Comparison of ENCODE assay signal across 9 cellular contexts in the genomic region with DNA sequence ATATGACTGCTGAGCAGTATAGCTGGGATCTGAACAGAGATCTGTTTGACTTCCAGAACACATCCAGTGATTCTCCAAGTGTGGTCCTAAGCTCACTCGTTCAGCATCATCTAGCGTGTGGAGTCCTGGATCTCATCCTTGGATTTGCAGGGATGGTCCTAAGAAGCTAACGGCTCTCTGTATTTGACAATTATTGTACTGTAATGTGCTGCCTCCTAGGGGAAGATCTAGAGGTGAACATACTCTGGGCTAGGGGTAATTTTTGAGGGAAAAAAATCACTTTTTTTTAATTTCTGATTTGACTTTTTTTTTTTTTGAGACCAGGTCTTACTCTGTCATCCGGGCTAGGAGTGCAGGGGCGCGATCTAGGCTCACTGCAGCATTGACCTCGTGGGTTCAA. TPM values are rescaled to one million over a fixed set of nuclear protein-coding genes. Genes with fewer than 3 reads are reported as not detected.
DNase-seq lines count a peak whose midpoint lies in the region; ATAC-seq, FAIRE-seq and TF ChIP-seq lines count a peak whose summit lies in the region.
"Had no signal": no experiment of that assay in that cellular context is flagged by ENCODE, and none has a peak within 500 bp of the region (broad histone marks: within the 10 kb centered on the region; RNA-seq: fewer than 3 reads in every experiment).

No MANE protein-coding gene starts in this region.

- H3K27me3 Mint-ChIP-seq in natural killer cell treated with Interleukin-12 subunit alpha and Interleukin-12 subunit beta and Interleukin-15 and Interleukin-18, amount 100 ng/mL, for 72 hours = no peaks in the 10 kb centered on the region

- peak overlapping the region; percentile 93 for H3K27ac ChIP-seq in Panc1 (ENCODE audit: low read length)

- POLR2A ChIA-PET in BJ (lab: Charles Lee) (interaction anchor here (0.5 kb wide), 1 partner anchor 336 kb away, joined by 4 read pairs; no protein-coding TSS in a partner anchor), Panc1 (lab: Charles Lee) (interaction anchor here (0.6 to 1.6 kb wide), 3 partner anchors 29 to 523 kb away, joined by 4 to 10 read pairs (median 8); no protein-coding TSS in a partner anchor)

- no peaks in the 10 kb centered on the region for H3K9me3 Mint-ChIP-seq in natural killer cell treated with Interleukin-12 subunit alpha and Interleukin-12 subunit beta and Interleukin-15 and Interleukin-18, amount 100 ng/mL, for 72 hours

- DNase-seq in BJ (ENCODE audit: low read depth) (no peak), GM12891 (ENCODE audit: insufficient read length, low spot score) (no peak), Panc1 (ENCODE audit: low read depth, low spot score) (peak; percentile 41), dermis microvascular lymphatic vessel endothelial cell (ENCODE audit: low read depth in 2 of 2) (peak; percentile 48 to 69), cortex of kidney (lab: John Stamatoyannopoulos, UW) (no peak)
- no peak for DNase-seq in natural killer cell treated with Interleukin-12 subunit alpha and Interleukin-12 subunit beta and Interleukin-15 and Interleukin-18, amount 100 ng/mL, for 72 hours (ENCODE audit: low spot score)

- H3K9me3 ChIP-seq in Panc1 (ENCODE audit: control insufficient read depth, insufficient read depth, low read depth, low read length) = no peaks in the 10 kb centered on the region

- H3K4me3 ChIP-seq in BJ (ENCODE audit: low read depth, low read length) (no peak overlapping the region), Panc1 (ENCODE audit: low read depth in 2 of 2, low read length in 2 of 2) (peak overlapping the region; percentile 71 to 83)

- no TSS peak for BruUV-seq in Panc1 (replicated peaks; lab: Mats Ljungman, UMichigan)

- ATAC-seq in Panc1 (no peak), HG02798 (IDR thresholded peaks at IDR 0.05; ENCODE audit: poor library complexity, unreplicated experiment) (no peak), HG02678 (IDR thresholded peaks at IDR 0.05; ENCODE audit: unreplicated experiment) (no peak)
- no peak for ATAC-seq in natural killer cell treated with Interleukin-12 subunit alpha and Interleukin-12 subunit beta and Interleukin-15 and Interleukin-18, amount 100 ng/mL, for 72 hours

- peak overlapping the region; percentile 97 for H3K4me3 Mint-ChIP-seq in natural killer cell treated with Interleukin-12 subunit alpha and Interleukin-12 subunit beta and Interleukin-15 and Interleukin-18, amount 100 ng/mL, for 72 hours

- H3K36me3 Mint-ChIP-seq in natural killer cell treated with Interleukin-12 subunit alpha and Interleukin-12 subunit beta and Interleukin-15 and Interleukin-18, amount 100 ng/mL, for 72 hours = peaks cover 6% of the 10 kb centered on the region

- CTCF ChIA-PET in BJ (lab: Yijun Ruan, JAX) = interaction anchor here (0.6 to 11.1 kb wide), 20 partner anchors 10 to 322 kb away, joined by 3 to 269 read pairs (median 4); no protein-coding TSS in a partner anchor
- CTCF ChIA-PET in Panc1 (lab: Charles Lee) = interaction anchor here (0.7 to 1.8 kb wide), 13 partner anchors 10 to 321 kb away, joined by 3 to 14 read pairs (median 5); no protein-coding TSS in a partner anchor

- H3K27ac Mint-ChIP-seq in natural killer cell treated with Interleukin-12 subunit alpha and Interleukin-12 subunit beta and Interleukin-15 and Interleukin-18, amount 100 ng/mL, for 72 hours = no peak overlapping the region

- in situ Hi-C loops in Panc1 (cut with HindIII; ENCODE audit: low pct_unique_long_range_greater_than_20kb, low sequenced_read_pairs) = no loop called here

- peaks cover 43% of the 10 kb centered on the region for H3K4me1 ChIP-seq in Panc1 (ENCODE audit: control insufficient read depth, insufficient read depth, low read length)

- H3K36me3 ChIP-seq in BJ (ENCODE audit: control insufficient read depth, insufficient read depth, low read length) (no peaks in the 10 kb centered on the region), Panc1 (ENCODE audit: control insufficient read depth, insufficient read depth, low read length) (no peaks in the 10 kb centered on the region)

- H3K27me3 ChIP-seq in BJ (ENCODE audit: control insufficient read depth, insufficient read depth, low read length) (no peaks in the 10 kb centered on the region), Panc1 (ENCODE audit: control insufficient read depth, insufficient read depth, low read length) (no peaks in the 10 kb centered on the region)

- FAIRE-seq in GM12891 (lab: Jason Lieb, UNC) = peak; percentile 26
- FAIRE-seq: islet of Langerhans had no signal

- intact Hi-C loops in Panc1 (cut with micrococcal nuclease; ENCODE audit: unreplicated experiment) = loop anchor here (1.0 kb wide), 2 partner anchors 109 to 125 kb away; no protein-coding TSS in a partner anchor

- no peak for TF ChIP-seq POLR2A in GM12891 (IDR thresholded peaks at IDR 0.05; ENCODE audit: low read depth, low read length)

- TF ChIP-seq CTCF in BJ (IDR thresholded peaks at IDR 0.05; ENCODE audit: insufficient read depth, low read depth, low read length) (peak; percentile 66), Panc1 (IDR thresholded peaks at IDR 0.05) (peak; percentile 74)

- peaks cover 34% of the 10 kb centered on the region in 2 donors for H3K4me1 Mint-ChIP-seq in natural killer cell treated with Interleukin-12 subunit alpha and Interleukin-12 subunit beta and Interleukin-15 and Interleukin-18, amount 100 ng/mL, for 72 hours (ENCODE audit: low read depth in 2 of 2)

TF ChIP-seq in GM12891, 5 proteins besides CTCF, POLR2A, EP300 and RAD21:
- TF ChIP-seq SPI1 (IDR thresholded peaks at IDR 0.05; ENCODE audit: low read depth, low read length) = no peak
- TF ChIP-seq PAX5 (IDR thresholded peaks at IDR 0.05; ENCODE audit: insufficient read depth, low read length, severe bottlenecking) = no peak
- no peak for TF ChIP-seq POLR2AphosphoS5 (IDR thresholded peaks at IDR 0.05; ENCODE audit: low read depth, low read length)
- TF ChIP-seq POU2F2 (IDR thresholded peaks at IDR 0.05; ENCODE audit: low read depth, low read length) = no peak
- TF ChIP-seq TAF1 (IDR thresholded peaks at IDR 0.05; ENCODE audit: low read depth, low read length) = no peak

RNA-seq across cellular contexts. Expression of a gene that starts 1.5 kb away (rescaled TPM):
- polyA plus RNA-seq in BJ (2011; rRNA removed) = 3.3 and 7.6 TPM in 2 replicates
- 9.5 and 11.5 TPM in 2 replicates for polyA minus RNA-seq in BJ (2011; rRNA and poly(A)+ RNA removed)
- polyA plus RNA-seq in GM12891 (2012; ENCODE audit: low read depth, missing spikeins) = 0.89 TPM
- total RNA-seq in Panc1 (2021; ENCODE audit: unreplicated experiment) (111 TPM), dermis microvascular lymphatic vessel endothelial cell (17.1 and 20.0 TPM in 2 replicates)
- polyA plus RNA-seq in Panc1 (2012; ENCODE audit: insufficient read length) = 33.9 TPM
- total RNA-seq in natural killer cell treated with Interleukin-12 subunit alpha and Interleukin-12 subunit beta and Interleukin-15 and Interleukin-18, amount 100 ng/mL, for 72 hours = 10 to 100 TPM in 1 of 2 donors, 1 to 10 TPM in 1; 8.6 to 10.1 TPM

RNA-seq across cellular contexts. Expression of a gene that starts 17.4 kb away (rescaled TPM):
- polyA plus RNA-seq in BJ (2011; rRNA removed) = not detected in 2 replicates
- not detected in 2 replicates for polyA minus RNA-seq in BJ (2011; rRNA and poly(A)+ RNA removed)
- polyA plus RNA-seq in GM12891 (2012; ENCODE audit: low read depth, missing spikeins) = 0.03 TPM
- 0.33 TPM for total RNA-seq in Panc1 (2021; ENCODE audit: unreplicated experiment)
- 0.15 TPM for polyA plus RNA-seq in Panc1 (2012; ENCODE audit: insufficient read length)
- under 0.01 and 0.13 TPM in 2 replicates for total RNA-seq in dermis microvascular lymphatic vessel endothelial cell
- total RNA-seq in natural killer cell treated with Interleukin-12 subunit alpha and Interleukin-12 subunit beta and Interleukin-15 and Interleukin-18, amount 100 ng/mL, for 72 hours = not detected

RNA-seq across cellular contexts. Expression of a gene that starts 38.4 kb away (rescaled TPM):
- 4.6 and 6.7 TPM in 2 replicates for polyA plus RNA-seq in BJ (2011; rRNA removed)
- polyA minus RNA-seq in BJ (2011; rRNA and poly(A)+ RNA removed) = 6.1 and 6.3 TPM in 2 replicates
- polyA plus RNA-seq in GM12891 (2012; ENCODE audit: low read depth, missing spikeins) = 2.4 TPM
- total RNA-seq in Panc1 (2021; ENCODE audit: unreplicated experiment) (7.1 TPM), dermis microvascular lymphatic vessel endothelial cell (3.6 and 5.3 TPM in 2 replicates)
- 3.5 TPM for polyA plus RNA-seq in Panc1 (2012; ENCODE audit: insufficient read length)
- total RNA-seq in natural killer cell treated with Interleukin-12 subunit alpha and Interleukin-12 subunit beta and Interleukin-15 and Interleukin-18, amount 100 ng/mL, for 72 hours = 1 to 10 TPM; 2.4 to 2.7 TPM

RNA-seq across cellular contexts. Expression of a gene that starts 38.5 kb away (rescaled TPM):
- 33.4 and 39.0 TPM in 2 replicates for polyA plus RNA-seq in BJ (2011; rRNA removed)
- polyA minus RNA-seq in BJ (2011; rRNA and poly(A)+ RNA removed) = 37.4 and 52.1 TPM in 2 replicates
- polyA plus RNA-seq in GM12891 (2012; ENCODE audit: low read depth, missing spikeins) = 19.3 TPM
- total RNA-seq in Panc1 (2021; ENCODE audit: unreplicated experiment) (56.2 TPM), dermis microvascular lymphatic vessel endothelial cell (18.2 and 31.9 TPM in 2 replicates)
- polyA plus RNA-seq in Panc1 (2012; ENCODE audit: insufficient read length) = 33.8 TPM
- 10 to 100 TPM; 47.5 to 76.7 TPM for total RNA-seq in natural killer cell treated with Interleukin-12 subunit alpha and Interleukin-12 subunit beta and Interleukin-15 and Interleukin-18, amount 100 ng/mL, for 72 hours

Comparison
In these comparisons a context has a peak if more than half of its experiments do, and no peak if none do; other contexts are left out.
1. DNase-seq: peak in Panc1 (single experiment) and dermis microvascular lymphatic vessel endothelial cell (2 of 2); none in BJ (single experiment), GM12891 (single experiment), natural killer cell treated with Interleukin-12 subunit alpha and Interleukin-12 subunit beta and Interleukin-15 and Interleukin-18, amount 100 ng/mL, for 72 hours (single experiment) and cortex of kidney (single experiment).